Comparison of ENCODE assay signal across 8 cellular contexts in the genomic region with DNA sequence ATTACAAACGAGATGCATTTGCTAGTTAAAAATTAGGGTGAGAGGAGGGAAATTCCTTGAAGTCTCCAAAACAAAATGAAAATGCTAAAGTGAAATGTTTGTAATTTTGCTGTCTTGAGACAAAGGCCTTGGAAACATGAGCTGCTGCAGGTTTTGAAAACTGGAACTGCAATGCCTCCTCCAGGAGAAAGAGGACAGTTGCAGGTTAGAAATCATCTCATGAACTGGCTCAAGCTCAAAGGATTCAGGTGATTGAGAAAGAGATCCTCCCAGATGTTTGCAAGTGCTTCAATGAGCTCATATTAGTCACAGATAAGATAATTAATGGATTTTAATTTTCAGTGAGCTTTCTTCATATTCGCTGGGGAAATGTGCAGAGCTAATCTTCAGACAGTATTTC. TPM values are rescaled to one million over a fixed set of nuclear protein-coding genes. Genes with fewer than 3 reads are reported as not detected.
DNase-seq lines count a peak whose midpoint lies in the region; ATAC-seq and TF ChIP-seq lines count a peak whose summit lies in the region.

No MANE protein-coding gene starts in this region.

- H3K27me3 Mint-ChIP-seq in activated naive CD4-positive, alpha-beta T cell treated with anti-CD3 and anti-CD28 coated beads, Interleukin-2, amount 10 ng/mL, durations not matched to agents 7 days and 5 days = no peaks in the 10 kb centered on the region

- no peak overlapping the region for H3K27ac ChIP-seq in aorta (ENCODE audit: low read depth in 1 of 2, low read length in 2 of 2)

- CTCF ChIA-PET in activated naive CD4-positive, alpha-beta T cell treated with anti-CD3 and anti-CD28 coated beads, Interleukin-2, amount 10 ng/mL, durations not matched to agents 7 days and 5 days (lab: Charles Lee) = interaction anchor here (1.1 to 1.5 kb wide), 2 partner anchors 1195 to 1198 kb away, joined by 3 to 5 read pairs; no protein-coding TSS in a partner anchor

- no peaks in the 10 kb centered on the region for H3K9me3 Mint-ChIP-seq in activated naive CD4-positive, alpha-beta T cell treated with anti-CD3 and anti-CD28 coated beads, Interleukin-2, amount 10 ng/mL, durations not matched to agents 7 days and 5 days

- intact Hi-C loops in aorta (cut with DNase I) = no loop called here

- no peaks in the 10 kb centered on the region for H3K36me3 Mint-ChIP-seq in activated naive CD4-positive, alpha-beta T cell treated with anti-CD3 and anti-CD28 coated beads, Interleukin-2, amount 10 ng/mL, durations not matched to agents 7 days and 5 days

- no peak overlapping the region for H3K4me3 ChIP-seq in cardiac fibroblast (replicated peaks in 1 of 2; ENCODE audit: low read depth in 2 of 2, low read length in 2 of 2)
- H3K4me3 ChIP-seq in aorta (ENCODE audit: low read length in 2 of 2) = no peak overlapping the region

- H3K27me3 ChIP-seq in aorta (ENCODE audit: control insufficient read depth in 1 of 2, insufficient read depth in 2 of 2, low read length in 1 of 2) = no peaks in the 10 kb centered on the region

- ATAC-seq in omental fat pad (ENCODE audit: low FRiP score) (peak; percentile 72), HG03097 (IDR thresholded peaks at IDR 0.05; ENCODE audit: low FRiP score, unreplicated experiment) (no peak), aorta (ENCODE audit: low FRiP score) (no peak)

- peak; percentile 15 for DNase-seq in GM04504 (ENCODE audit: low read depth)
- peak; percentile 16 to 21 for DNase-seq in NCI-H1930 (lab: John Stamatoyannopoulos, UW)
- DNase-seq in cardiac fibroblast (ENCODE audit: low read depth in 2 of 2) = peak in 1 of 2 donors; percentile 63
- DNase-seq in omental fat pad (ENCODE audit: low spot score) = no peak
- no peak for DNase-seq in aorta
- DNase-seq in activated CD8-positive, alpha-beta memory T cell treated with anti-CD3 and anti-CD28 coated beads, Interleukin-2, amount 50 U/mL, for 48 hours = no peak
- DNase-seq in activated naive CD4-positive, alpha-beta T cell treated with anti-CD3 and anti-CD28 coated beads, Interleukin-2, amount 10 ng/mL, durations not matched to agents 7 days and 5 days = no peak

- TF ChIP-seq CTCF in cardiac fibroblast (IDR thresholded peaks at IDR 0.05; ENCODE audit: low read depth, low read length) (peak; percentile 42), omental fat pad (IDR thresholded peaks at IDR 0.05) (no peak)

- no peak overlapping the region for H3K4me3 Mint-ChIP-seq in activated naive CD4-positive, alpha-beta T cell treated with anti-CD3 and anti-CD28 coated beads, Interleukin-2, amount 10 ng/mL, durations not matched to agents 7 days and 5 days

- 31 to 50% methylated on average over 2 of the region's 2 CpGs for WGBS in aorta, 2 donors

- no peaks in the 10 kb centered on the region for H3K36me3 ChIP-seq in aorta (ENCODE audit: control insufficient read depth in 1 of 2, insufficient read depth in 2 of 2, low read length in 1 of 2)

- no peaks in the 10 kb centered on the region for H3K9me3 ChIP-seq in aorta (ENCODE audit: control insufficient read depth, low read length)

- H3K4me1 ChIP-seq in aorta (ENCODE audit: control insufficient read depth in 1 of 2, insufficient read depth in 2 of 2, low read length in 2 of 2) = no peaks in the 10 kb centered on the region

- no peak overlapping the region for H3K27ac Mint-ChIP-seq in activated naive CD4-positive, alpha-beta T cell treated with anti-CD3 and anti-CD28 coated beads, Interleukin-2, amount 10 ng/mL, durations not matched to agents 7 days and 5 days

- no peaks in the 10 kb centered on the region for H3K4me1 Mint-ChIP-seq in activated naive CD4-positive, alpha-beta T cell treated with anti-CD3 and anti-CD28 coated beads, Interleukin-2, amount 10 ng/mL, durations not matched to agents 7 days and 5 days

RNA-seq across cellular contexts. Expression of gene SMPX, which starts 32.4 kb away (rescaled TPM):
- total RNA-seq in omental fat pad = not detected
- 1 to 10 TPM in 1 of 2 donors, under 1 TPM in 1; 0.81 to 1.0 TPM for total RNA-seq in aorta
- 10 to 100 TPM in 1 of 2 donors, under 1 TPM in 1; 0.51 to 16.4 TPM for polyA plus RNA-seq in aorta

Comparison
In these comparisons a context has a peak if more than half of its experiments do, and no peak if none do; other contexts are left out.
1. DNase-seq: peak in GM04504 (single experiment) and NCI-H1930 (2 of 2); none in omental fat pad (single experiment), aorta (0 of 2), activated CD8-positive, alpha-beta memory T cell treated with anti-CD3 and anti-CD28 coated beads, Interleukin-2, amount 50 U/mL, for 48 hours (single experiment) and activated naive CD4-positive, alpha-beta T cell treated with anti-CD3 and anti-CD28 coated beads, Interleukin-2, amount 10 ng/mL, durations not matched to agents 7 days and 5 days (single experiment).